ENCODE assay signal across 1 cellular context in the genomic region with DNA sequence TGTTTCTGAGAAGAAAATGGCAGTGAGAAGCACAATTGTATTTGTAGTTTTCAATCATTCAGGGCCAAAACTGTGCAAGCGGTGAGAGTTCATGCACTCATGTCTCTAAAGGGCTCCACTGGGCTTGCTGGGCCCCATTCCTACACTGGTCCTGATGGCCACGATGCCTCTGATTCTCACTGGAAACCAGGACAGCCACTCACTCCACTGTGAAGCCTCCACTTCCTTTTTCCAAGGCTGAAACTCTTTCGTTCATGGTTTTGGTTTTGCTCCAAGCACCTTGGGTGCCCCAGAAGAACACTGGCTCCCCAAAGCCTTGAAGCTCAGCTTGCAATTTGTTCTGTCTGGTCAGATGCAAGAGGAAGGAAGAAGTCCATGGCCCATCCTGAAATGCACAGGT.
TF ChIP-seq lines count a peak whose summit lies in the region.

No MANE protein-coding gene starts in this region.

TF ChIP-seq in GM23338, 12 proteins besides CTCF, POLR2A, EP300 and RAD21:
- TF ChIP-seq, protein P1, sequence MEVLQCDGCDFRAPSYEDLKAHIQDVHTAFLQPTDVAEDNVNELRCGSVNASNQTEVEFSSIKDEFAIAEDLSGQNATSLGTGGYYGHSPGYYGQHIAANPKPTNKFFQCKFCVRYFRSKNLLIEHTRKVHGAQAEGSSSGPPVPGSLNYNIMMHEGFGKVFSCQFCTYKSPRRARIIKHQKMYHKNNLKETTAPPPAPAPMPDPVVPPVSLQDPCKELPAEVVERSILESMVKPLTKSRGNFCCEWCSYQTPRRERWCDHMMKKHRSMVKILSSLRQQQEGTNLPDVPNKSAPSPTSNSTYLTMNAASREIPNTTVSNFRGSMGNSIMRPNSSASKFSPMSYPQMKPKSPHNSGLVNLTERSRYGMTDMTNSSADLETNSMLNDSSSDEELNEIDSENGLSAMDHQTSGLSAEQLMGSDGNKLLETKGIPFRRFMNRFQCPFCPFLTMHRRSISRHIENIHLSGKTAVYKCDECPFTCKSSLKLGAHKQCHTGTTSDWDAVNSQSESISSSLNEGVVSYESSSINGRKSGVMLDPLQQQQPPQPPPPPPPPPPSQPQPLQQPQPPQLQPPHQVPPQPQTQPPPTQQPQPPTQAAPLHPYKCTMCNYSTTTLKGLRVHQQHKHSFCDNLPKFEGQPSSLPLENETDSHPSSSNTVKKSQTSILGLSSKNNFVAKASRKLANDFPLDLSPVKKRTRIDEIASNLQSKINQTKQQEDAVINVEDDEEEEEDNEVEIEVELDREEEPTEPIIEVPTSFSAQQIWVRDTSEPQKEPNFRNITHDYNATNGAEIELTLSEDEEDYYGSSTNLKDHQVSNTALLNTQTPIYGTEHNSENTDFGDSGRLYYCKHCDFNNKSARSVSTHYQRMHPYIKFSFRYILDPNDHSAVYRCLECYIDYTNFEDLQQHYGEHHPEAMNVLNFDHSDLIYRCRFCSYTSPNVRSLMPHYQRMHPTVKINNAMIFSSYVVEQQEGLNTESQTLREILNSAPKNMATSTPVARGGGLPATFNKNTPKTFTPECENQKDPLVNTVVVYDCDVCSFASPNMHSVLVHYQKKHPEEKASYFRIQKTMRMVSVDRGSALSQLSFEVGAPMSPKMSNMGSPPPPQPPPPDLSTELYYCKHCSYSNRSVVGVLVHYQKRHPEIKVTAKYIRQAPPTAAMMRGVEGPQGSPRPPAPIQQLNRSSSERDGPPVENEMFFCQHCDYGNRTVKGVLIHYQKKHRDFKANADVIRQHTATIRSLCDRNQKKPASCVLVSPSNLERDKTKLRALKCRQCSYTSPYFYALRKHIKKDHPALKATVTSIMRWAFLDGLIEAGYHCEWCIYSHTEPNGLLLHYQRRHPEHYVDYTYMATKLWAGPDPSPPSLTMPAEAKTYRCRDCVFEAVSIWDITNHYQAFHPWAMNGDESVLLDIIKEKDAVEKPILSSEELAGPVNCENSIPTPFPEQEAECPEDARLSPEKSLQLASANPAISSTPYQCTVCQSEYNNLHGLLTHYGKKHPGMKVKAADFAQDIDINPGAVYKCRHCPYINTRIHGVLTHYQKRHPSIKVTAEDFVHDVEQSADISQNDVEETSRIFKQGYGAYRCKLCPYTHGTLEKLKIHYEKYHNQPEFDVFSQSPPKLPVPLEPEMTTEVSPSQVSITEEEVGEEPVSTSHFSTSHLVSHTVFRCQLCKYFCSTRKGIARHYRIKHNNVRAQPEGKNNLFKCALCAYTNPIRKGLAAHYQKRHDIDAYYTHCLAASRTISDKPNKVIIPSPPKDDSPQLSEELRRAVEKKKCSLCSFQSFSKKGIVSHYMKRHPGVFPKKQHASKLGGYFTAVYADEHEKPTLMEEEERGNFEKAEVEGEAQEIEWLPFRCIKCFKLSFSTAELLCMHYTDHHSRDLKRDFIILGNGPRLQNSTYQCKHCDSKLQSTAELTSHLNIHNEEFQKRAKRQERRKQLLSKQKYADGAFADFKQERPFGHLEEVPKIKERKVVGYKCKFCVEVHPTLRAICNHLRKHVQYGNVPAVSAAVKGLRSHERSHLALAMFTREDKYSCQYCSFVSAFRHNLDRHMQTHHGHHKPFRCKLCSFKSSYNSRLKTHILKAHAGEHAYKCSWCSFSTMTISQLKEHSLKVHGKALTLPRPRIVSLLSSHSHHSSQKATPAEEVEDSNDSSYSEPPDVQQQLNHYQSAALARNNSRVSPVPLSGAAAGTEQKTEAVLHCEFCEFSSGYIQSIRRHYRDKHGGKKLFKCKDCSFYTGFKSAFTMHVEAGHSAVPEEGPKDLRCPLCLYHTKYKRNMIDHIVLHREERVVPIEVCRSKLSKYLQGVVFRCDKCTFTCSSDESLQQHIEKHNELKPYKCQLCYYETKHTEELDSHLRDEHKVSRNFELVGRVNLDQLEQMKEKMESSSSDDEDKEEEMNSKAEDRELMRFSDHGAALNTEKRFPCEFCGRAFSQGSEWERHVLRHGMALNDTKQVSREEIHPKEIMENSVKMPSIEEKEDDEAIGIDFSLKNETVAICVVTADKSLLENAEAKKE (CRISPR knock-in tag; IDR thresholded peaks at IDR 0.05): no peak
- TF ChIP-seq STAT1 (IDR thresholded peaks at IDR 0.05; ENCODE audit: unreplicated experiment): no peak
- TF ChIP-seq POLR2AphosphoS5 (IDR thresholded peaks at IDR 0.05; ENCODE audit: low read depth): no peak
- TF ChIP-seq JUNB (IDR thresholded peaks at IDR 0.05; ENCODE audit: unreplicated experiment): no peak
- TF ChIP-seq, protein P2, sequence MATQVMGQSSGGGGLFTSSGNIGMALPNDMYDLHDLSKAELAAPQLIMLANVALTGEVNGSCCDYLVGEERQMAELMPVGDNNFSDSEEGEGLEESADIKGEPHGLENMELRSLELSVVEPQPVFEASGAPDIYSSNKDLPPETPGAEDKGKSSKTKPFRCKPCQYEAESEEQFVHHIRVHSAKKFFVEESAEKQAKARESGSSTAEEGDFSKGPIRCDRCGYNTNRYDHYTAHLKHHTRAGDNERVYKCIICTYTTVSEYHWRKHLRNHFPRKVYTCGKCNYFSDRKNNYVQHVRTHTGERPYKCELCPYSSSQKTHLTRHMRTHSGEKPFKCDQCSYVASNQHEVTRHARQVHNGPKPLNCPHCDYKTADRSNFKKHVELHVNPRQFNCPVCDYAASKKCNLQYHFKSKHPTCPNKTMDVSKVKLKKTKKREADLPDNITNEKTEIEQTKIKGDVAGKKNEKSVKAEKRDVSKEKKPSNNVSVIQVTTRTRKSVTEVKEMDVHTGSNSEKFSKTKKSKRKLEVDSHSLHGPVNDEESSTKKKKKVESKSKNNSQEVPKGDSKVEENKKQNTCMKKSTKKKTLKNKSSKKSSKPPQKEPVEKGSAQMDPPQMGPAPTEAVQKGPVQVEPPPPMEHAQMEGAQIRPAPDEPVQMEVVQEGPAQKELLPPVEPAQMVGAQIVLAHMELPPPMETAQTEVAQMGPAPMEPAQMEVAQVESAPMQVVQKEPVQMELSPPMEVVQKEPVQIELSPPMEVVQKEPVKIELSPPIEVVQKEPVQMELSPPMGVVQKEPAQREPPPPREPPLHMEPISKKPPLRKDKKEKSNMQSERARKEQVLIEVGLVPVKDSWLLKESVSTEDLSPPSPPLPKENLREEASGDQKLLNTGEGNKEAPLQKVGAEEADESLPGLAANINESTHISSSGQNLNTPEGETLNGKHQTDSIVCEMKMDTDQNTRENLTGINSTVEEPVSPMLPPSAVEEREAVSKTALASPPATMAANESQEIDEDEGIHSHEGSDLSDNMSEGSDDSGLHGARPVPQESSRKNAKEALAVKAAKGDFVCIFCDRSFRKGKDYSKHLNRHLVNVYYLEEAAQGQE (IDR thresholded peaks at IDR 0.05; ENCODE audit: unreplicated experiment): no peak
- TF ChIP-seq ZNF114 (CRISPR knock-in tag; IDR thresholded peaks at IDR 0.05): no peak
- TF ChIP-seq CREB1 (CRISPR knock-in tag; IDR thresholded peaks at IDR 0.05; ENCODE audit: low read depth): no peak
- no peak for TF ChIP-seq EZH2 (IDR thresholded peaks at IDR 0.05; ENCODE audit: low read depth, unreplicated experiment)
